Comparison of ENCODE assay signal across 22 cellular contexts in the genomic region with DNA sequence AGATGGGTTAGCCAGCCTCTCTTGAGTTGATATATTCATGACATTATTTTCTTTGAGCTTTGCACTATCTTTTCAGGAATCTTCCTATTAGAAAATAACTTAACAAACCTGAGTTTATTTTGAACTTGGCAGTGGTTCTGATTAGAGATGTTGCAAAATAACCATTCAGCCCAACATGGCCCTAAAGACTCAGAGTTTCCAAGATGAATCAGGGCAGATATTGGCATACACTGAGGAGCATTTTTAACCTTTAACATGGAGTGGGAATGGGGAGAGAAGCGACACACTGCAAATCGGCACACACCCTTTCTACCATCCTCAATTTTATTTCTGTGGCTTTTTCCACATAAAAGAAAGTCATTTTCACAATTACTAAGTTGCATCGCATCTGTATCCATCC.
"Had no signal": no experiment of that assay in that cellular context is flagged by ENCODE, and none has a peak within 500 bp of the region (broad histone marks: within the 10 kb centered on the region; RNA-seq: fewer than 3 reads in every experiment).

No MANE protein-coding gene starts in this region.

- H3K36me3 ChIP-seq: sigmoid colon, spleen, upper lobe of left lung had no signal

- H3K27ac ChIP-seq: foreskin keratinocyte, parathyroid adenoma, SK-N-MC, spleen, upper lobe of left lung had no signal

- H3K27me3 ChIP-seq: foreskin keratinocyte, sigmoid colon, spleen, upper lobe of left lung had no signal

- DNase-seq: activated CD4-positive, alpha-beta memory T cell treated with anti-CD3 and anti-CD28 coated beads, Interleukin-2, amount 10 ng/mL, durations not matched to agents 7 days and 5 days; activated CD4-positive, alpha-beta T cell treated with anti-CD3 and anti-CD28 coated beads for 48 hours; activated effector memory CD4-positive, alpha-beta T cell treated with anti-CD3 and anti-CD28 coated beads, Interleukin-2, amount 50 U/mL, for 16 hours; activated naive CD4-positive, alpha-beta T cell treated with anti-CD3 and anti-CD28 coated beads, Interleukin-2, amount 10 ng/mL, durations not matched to agents 7 days and 5 days; activated T-cell treated with anti-CD3 and anti-CD28 coated beads for 4 hours; anterior cingulate cortex; central memory CD4-positive, alpha-beta T cell; effector memory CD8-positive, alpha-beta T cell; foreskin keratinocyte; glutamatergic neuron; hippocampal formation; nephron progenitor cell; sigmoid colon; spleen; stimulated activated CD4-positive, alpha-beta T cell treated with anti-CD3 and anti-CD28 coated beads, Interleukin-4, amount 100 ng/mL, for 24 hours; stimulated activated naive CD4-positive, alpha-beta T cell treated with Interleukin-2 at 50 U/mL for 16 hours; SW 1271; T-helper 17 cell; upper lobe of left lung had no signal

- H3K4me3 ChIP-seq: sigmoid colon, SK-N-MC, spleen, upper lobe of left lung had no signal

- ATAC-seq: effector memory CD8-positive, alpha-beta T cell; esophagus mucosa; foreskin keratinocyte; T-helper 17 cell had no signal

- H3K9me3 ChIP-seq: sigmoid colon, spleen, upper lobe of left lung had no signal

- H3K27me3 Mint-ChIP-seq: activated CD4-positive, alpha-beta memory T cell treated with anti-CD3 and anti-CD28 coated beads, Interleukin-2, amount 10 ng/mL, durations not matched to agents 7 days and 5 days had no signal

- H3K9me3 Mint-ChIP-seq: activated CD4-positive, alpha-beta memory T cell treated with anti-CD3 and anti-CD28 coated beads, Interleukin-2, amount 10 ng/mL, durations not matched to agents 7 days and 5 days; activated naive CD4-positive, alpha-beta T cell treated with anti-CD3 and anti-CD28 coated beads, Interleukin-2, amount 10 ng/mL, durations not matched to agents 7 days and 5 days; nephron progenitor cell had no signal

- H3K4me1 Mint-ChIP-seq: activated CD4-positive, alpha-beta memory T cell treated with anti-CD3 and anti-CD28 coated beads, Interleukin-2, amount 10 ng/mL, durations not matched to agents 7 days and 5 days; activated naive CD4-positive, alpha-beta T cell treated with anti-CD3 and anti-CD28 coated beads, Interleukin-2, amount 10 ng/mL, durations not matched to agents 7 days and 5 days; T-helper 17 cell had no signal

- H3K27ac Mint-ChIP-seq: activated CD4-positive, alpha-beta memory T cell treated with anti-CD3 and anti-CD28 coated beads, Interleukin-2, amount 10 ng/mL, durations not matched to agents 7 days and 5 days; activated naive CD4-positive, alpha-beta T cell treated with anti-CD3 and anti-CD28 coated beads, Interleukin-2, amount 10 ng/mL, durations not matched to agents 7 days and 5 days; effector memory CD8-positive, alpha-beta T cell; T-helper 17 cell had no signal

- H3K4me1 ChIP-seq: foreskin keratinocyte, parathyroid adenoma, sigmoid colon, spleen, upper lobe of left lung had no signal

- H3K4me3 Mint-ChIP-seq: activated CD4-positive, alpha-beta memory T cell treated with anti-CD3 and anti-CD28 coated beads, Interleukin-2, amount 10 ng/mL, durations not matched to agents 7 days and 5 days; activated naive CD4-positive, alpha-beta T cell treated with anti-CD3 and anti-CD28 coated beads, Interleukin-2, amount 10 ng/mL, durations not matched to agents 7 days and 5 days; effector memory CD8-positive, alpha-beta T cell; nephron progenitor cell; T-helper 17 cell had no signal

- H3K36me3 Mint-ChIP-seq: activated naive CD4-positive, alpha-beta T cell treated with anti-CD3 and anti-CD28 coated beads, Interleukin-2, amount 10 ng/mL, durations not matched to agents 7 days and 5 days had no signal
